ENCODE assay signal across 35 cellular contexts in the genomic region with DNA sequence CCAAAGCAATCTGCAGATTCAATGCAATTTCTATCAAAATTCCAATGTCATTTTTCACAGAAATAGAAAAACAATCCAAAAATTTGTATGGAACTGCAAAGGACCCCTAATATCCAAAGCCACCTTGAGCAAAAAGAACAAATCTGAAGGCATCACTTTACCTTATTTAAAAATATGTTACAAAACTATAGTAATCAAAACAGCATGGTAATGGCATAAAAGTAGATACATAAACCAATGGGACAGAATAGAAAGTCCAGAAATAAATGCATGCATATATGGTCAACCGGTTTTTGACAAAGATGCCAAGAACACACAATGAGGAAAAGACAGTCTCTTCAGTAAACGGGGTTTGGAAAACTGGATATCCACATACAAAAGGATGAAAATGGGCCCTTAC.
"Had no signal": no experiment of that assay in that cellular context is flagged by ENCODE, and none has a peak within 500 bp of the region (broad histone marks: within the 10 kb centered on the region; RNA-seq: fewer than 3 reads in every experiment).

No MANE protein-coding gene starts in this region.

- H3K4me3 ChIP-seq: MG63 had no signal

- H3K36me3 ChIP-seq: MG63 had no signal

- DNase-seq: Karpas-422, Kasumi-1, MG63, MM.1S, MV-4-11, NCI-H1048, NCI-H1092, NCI-H1092 treated with DMSO at 0.1 percent for 48 hours, NCI-H1105, NCI-H1105 treated with DMSO at 0.1 percent for 48 hours, NCI-H1417, NCI-H1417 treated with DMSO at 0.1 percent for 48 hours, NCI-H1436, NCI-H1436 treated with DMSO at 0.1 percent for 48 hours, NCI-H146, NCI-H1694, NCI-H1694 treated with DMSO at 0.1 percent for 48 hours, NCI-H187, NCI-H187 treated with DMSO at 0.1 percent for 48 hours, NCI-H1930, NCI-H2029, NCI-H2029 treated with DMSO at 0.1 percent for 48 hours, NCI-H2081, NCI-H2081 treated with DMSO at 0.1 percent for 48 hours, NCI-H2107, NCI-H2171, NCI-H2171 treated with DMSO at 0.1 percent for 48 hours, NCI-H2227 treated with DMSO at 0.1 percent for 48 hours, NCI-H226, NCI-H345, NCI-H446, NCI-H446 treated with DMSO at 0.1 percent for 48 hours, NCI-H510A, NCI-H510A treated with DMSO at 0.1 percent for 48 hours, NCI-H524 had no signal

- H3K9me3 ChIP-seq: MG63 had no signal

- H3K27me3 ChIP-seq: MG63 had no signal
